14 cellular contexts compared by ENCODE assay signal in genomic region chr1:162726539-162726938, GRCh38.
"Had no signal": no experiment of that assay in that cellular context is flagged by ENCODE, and none has a peak within 500 bp of the region (broad histone marks: within the 10 kb centered on the region; RNA-seq: fewer than 3 reads in every experiment).

No MANE protein-coding gene starts in this region.

- ATAC-seq: activated CD4-positive, CD25-positive, alpha-beta regulatory T cell treated with anti-CD3 and anti-CD28 coated beads, Interleukin-2, amount 50 U/mL, for 24 hours; stimulated activated effector memory CD8-positive, alpha-beta T cell treated with anti-CD3 and anti-CD28 coated beads, Interleukin-12 subunit alpha, Interleukin-12 subunit beta, amount 100 ng/mL, for 72 hours had no signal

- H3K36me3 ChIP-seq: ascending aorta, esophagus squamous epithelium had no signal

- H3K4me3 ChIP-seq: ascending aorta, esophagus squamous epithelium, lung, smooth muscle cell had no signal

- H3K27ac ChIP-seq: esophagus squamous epithelium had no signal

- H3K9me3 ChIP-seq: ascending aorta, esophagus squamous epithelium had no signal

- DNase-seq: activated CD4-positive, alpha-beta memory T cell treated with anti-CD3 and anti-CD28 coated beads for 36 hours; activated gamma-delta T cell treated with Interleukin-2 at 50 U/mL for 16 hours; activated T-cell treated with anti-CD3 and anti-CD28 coated beads, Interleukin-2, amount 50 U/mL, for 48 hours; esophagus squamous epithelium; foreskin fibroblast; glutamatergic neuron; naive B cell; posterior cingulate gyrus; trophoblast cell had no signal
